In genomic region chr19:47035495-47036232, GRCh38 we compare ENCODE assay signal across 8 cellular contexts. TPM values are rescaled to one million over a fixed set of nuclear protein-coding genes. Genes with fewer than 3 reads are reported as not detected.
DNase-seq lines count a peak whose midpoint lies in the region; ATAC-seq and TF ChIP-seq lines count a peak whose summit lies in the region.

No MANE protein-coding gene starts in this region.

- CTCF ChIA-PET in AG04449 (lab: Yijun Ruan, JAX) = interaction anchor here (0.6 to 5.3 kb wide), 35 partner anchors 9 to 218 kb away, joined by 3 to 46 read pairs (median 6); partner anchors contain the start of genes NPAS1, SAE1 and ZC3H4

- ATAC-seq in GM18858 (IDR thresholded peaks at IDR 0.05; ENCODE audit: unreplicated experiment) (peak; percentile 69), HG03196 (IDR thresholded peaks at IDR 0.05; ENCODE audit: unreplicated experiment) (peak; percentile 81)

- DNase-seq in AG04449 (ENCODE audit: low read depth, low spot score) (no peak), NCI-H460 (ENCODE audit: extremely low read depth, low read depth) (peak; percentile 65), cerebellum (ENCODE audit: low spot score) (peak; percentile 93), kidney tubule cell (ENCODE audit: low spot score) (peak; percentile 90)
- DNase-seq in activated CD4-positive, alpha-beta T cell treated with anti-CD3 and anti-CD28 coated beads for 1 hour = peak; percentile 91
- peak; percentile 90 to 97 for DNase-seq in stimulated activated CD4-positive, alpha-beta T cell treated with anti-CD3 and anti-CD28 coated beads, Interleukin-1b, Interleukin-23, amount 100 ng/mL, for 1 hour (ENCODE audit: low read depth in 2 of 2)

- TF ChIP-seq CTCF in AG04449 (IDR thresholded peaks at IDR 0.05; ENCODE audit: insufficient read depth, low read length, missing control alignments) = peak; percentile 98

- POLR2A ChIA-PET in AG04449 (lab: Yijun Ruan, JAX) = interaction anchor here (1.0 kb wide), 2 partner anchors 78 to 93 kb away, joined by 3 to 4 read pairs; partner anchors contain the start of gene ZC3H4

- H3K4me3 ChIP-seq in AG04449 (ENCODE audit: low read depth, low read length) = peak overlapping the region; percentile 57

RNA-seq across cellular contexts. Expression of gene TMEM160, which starts 12.8 kb away (rescaled TPM):
- 17.5 and 21.5 TPM in 2 replicates for total RNA-seq in NCI-H460 (2014; rRNA removed; shearing (Covaris generic))
- polyA plus RNA-seq in NCI-H460 (2014; cell fraction: nucleus; rRNA removed) = 77.2 and 110 TPM in 2 replicates
- total RNA-seq in cerebellum = 12.2 TPM

RNA-seq across cellular contexts. Expression of gene NPAS1, which starts 16.0 kb away (rescaled TPM):
- total RNA-seq in NCI-H460 (2014; rRNA removed; shearing (Covaris generic)) = 0.30 and 0.49 TPM in 2 replicates
- 1.2 TPM in 1 of 2 replicates, not detected in the other for polyA plus RNA-seq in NCI-H460 (2014; cell fraction: nucleus; rRNA removed)
- total RNA-seq in cerebellum = 0.36 TPM
